Comparison of ENCODE assay signal across 1 cellular context in genomic region chr15:72118400-72118978, GRCh38.
TF ChIP-seq lines count a peak whose summit lies in the region.

TSS of gene SENP8 (plus strand) at chr15:72118403. CDS start at chr15:72139624, 21,221 bp downstream.

TF ChIP-seq in K562, 482 proteins besides CTCF, POLR2A, EP300 and RAD21 (continued from another document):
- TF ChIP-seq ZBTB9 (CRISPR knock-in tag; IDR thresholded peaks at IDR 0.05) (no peak), GABPA (tag; conservative IDR thresholded peaks at IDR 0.05; ENCODE audit: low read depth) (no peak), SMARCB1 (IDR thresholded peaks at IDR 0.05; ENCODE audit: insufficient read length, low read depth) (no peak), ZNF512 (tag; IDR thresholded peaks at IDR 0.05) (no peak), GABPB1 (CRISPR knock-in tag; IDR thresholded peaks at IDR 0.05) (no peak), SMARCC2 (IDR thresholded peaks at IDR 0.05; ENCODE audit: low read depth) (no peak), NR4A1 (CRISPR knock-in tag; IDR thresholded peaks at IDR 0.05) (no peak), NR4A1 (tag; IDR thresholded peaks at IDR 0.05) (no peak), ZNF3 (CRISPR knock-in tag; IDR thresholded peaks at IDR 0.05) (no peak), GTF2B (IDR thresholded peaks at IDR 0.05; ENCODE audit: extremely low read depth, insufficient read length) (no peak), MCM5 (IDR thresholded peaks at IDR 0.05; ENCODE audit: low read depth) (no peak), TAF1 (IDR thresholded peaks at IDR 0.05; ENCODE audit: control insufficient read depth, extremely low read depth, insufficient read depth, low read length, severe bottlenecking) (no peak), CBX1 (IDR thresholded peaks at IDR 0.05; ENCODE audit: low read depth) (no peak), HOMEZ (CRISPR knock-in tag; IDR thresholded peaks at IDR 0.05) (no peak), ZNF668 (CRISPR knock-in tag; IDR thresholded peaks at IDR 0.05) (no peak), ZNF449 (CRISPR knock-in tag; IDR thresholded peaks at IDR 0.05) (no peak), ZNF197 (CRISPR knock-in tag; IDR thresholded peaks at IDR 0.05; ENCODE audit: low read depth) (no peak), CHD2 (IDR thresholded peaks at IDR 0.05; ENCODE audit: low read depth, low read length) (no peak), CBFA2T2 (conservative IDR thresholded peaks at IDR 0.05) (no peak), NEUROD1 (IDR thresholded peaks at IDR 0.05; ENCODE audit: borderline replicate concordance, low read depth, low read length, partially characterized antibody) (no peak), THRA (IDR thresholded peaks at IDR 0.05) (no peak), WHSC1 (IDR thresholded peaks at IDR 0.05; ENCODE audit: low read length) (no peak), PREB (CRISPR knock-in tag; IDR thresholded peaks at IDR 0.05) (no peak), MNT (conservative IDR thresholded peaks at IDR 0.05) (no peak; a peak in 1 of 4 replicates), U2AF2 (optimal IDR thresholded peaks at IDR 0.05; ENCODE audit: low read depth, low read length) (no peak), POLR2G (IDR thresholded peaks at IDR 0.05; ENCODE audit: low read depth, low read length) (no peak; the same call in 1 of the 2 replicates)
TF ChIP-seq in K562: peak in this region for 46.
